1 cellular context compared by ENCODE assay signal in the genomic region with DNA sequence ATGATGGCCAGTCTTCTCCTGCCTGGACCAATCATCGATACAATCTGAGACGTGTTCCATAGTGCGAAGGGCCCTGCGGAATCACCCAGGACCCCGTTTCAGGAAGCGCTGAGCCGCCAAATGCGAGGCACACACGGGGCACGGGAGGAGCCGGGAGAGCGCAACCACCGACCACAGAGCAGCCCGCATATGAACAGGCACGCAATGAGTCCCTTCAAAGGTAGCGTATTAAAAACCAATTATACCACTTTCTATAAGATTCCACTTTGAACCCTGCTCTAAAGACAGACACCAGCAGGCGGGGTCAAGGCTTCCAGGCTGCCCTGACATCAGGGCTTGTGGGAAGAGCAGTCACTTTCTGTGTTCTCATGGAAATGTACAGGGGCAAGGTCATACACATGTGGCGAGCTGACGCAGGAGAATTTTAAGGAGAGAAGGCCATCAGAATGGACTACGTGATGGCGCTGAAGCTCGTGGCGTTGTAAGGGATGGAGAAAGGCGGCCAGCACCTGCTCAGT.
TF ChIP-seq lines count a peak whose summit lies in the region.

No MANE protein-coding gene starts in this region.

TF ChIP-seq in IMR-90, 13 proteins besides CTCF, POLR2A, EP300 and RAD21:
- TF ChIP-seq BHLHE40 (IDR thresholded peaks at IDR 0.05; ENCODE audit: low read depth, low read length) (no peak), MXI1 (IDR thresholded peaks at IDR 0.05; ENCODE audit: borderline replicate concordance, low read depth, low read length) (no peak), CHD1 (IDR thresholded peaks at IDR 0.05; ENCODE audit: low read depth, low read length) (no peak), NFE2L2 (IDR thresholded peaks at IDR 0.05; ENCODE audit: low read depth, low read length) (no peak), CEBPB (IDR thresholded peaks at IDR 0.05; ENCODE audit: low read depth, low read length) (no peak), FOS (IDR thresholded peaks at IDR 0.05; ENCODE audit: low read depth, low read length) (no peak), SMC3 (IDR thresholded peaks at IDR 0.05; ENCODE audit: low read depth, low read length) (no peak), MAFK (IDR thresholded peaks at IDR 0.05; ENCODE audit: low read depth, low read length) (no peak), RCOR1 (IDR thresholded peaks at IDR 0.05; ENCODE audit: insufficient replicate concordance, low read length) (no peak), MAZ (IDR thresholded peaks at IDR 0.05; ENCODE audit: borderline replicate concordance, low read depth, low read length) (no peak), RFX5 (IDR thresholded peaks at IDR 0.05; ENCODE audit: low read depth, low read length) (no peak)
- TF ChIP-seq, protein P1, sequence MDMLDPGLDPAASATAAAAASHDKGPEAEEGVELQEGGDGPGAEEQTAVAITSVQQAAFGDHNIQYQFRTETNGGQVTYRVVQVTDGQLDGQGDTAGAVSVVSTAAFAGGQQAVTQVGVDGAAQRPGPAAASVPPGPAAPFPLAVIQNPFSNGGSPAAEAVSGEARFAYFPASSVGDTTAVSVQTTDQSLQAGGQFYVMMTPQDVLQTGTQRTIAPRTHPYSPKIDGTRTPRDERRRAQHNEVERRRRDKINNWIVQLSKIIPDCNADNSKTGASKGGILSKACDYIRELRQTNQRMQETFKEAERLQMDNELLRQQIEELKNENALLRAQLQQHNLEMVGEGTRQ (IDR thresholded peaks at IDR 0.05; ENCODE audit: low read depth, low read length): no peak
- TF ChIP-seq, protein P2, sequence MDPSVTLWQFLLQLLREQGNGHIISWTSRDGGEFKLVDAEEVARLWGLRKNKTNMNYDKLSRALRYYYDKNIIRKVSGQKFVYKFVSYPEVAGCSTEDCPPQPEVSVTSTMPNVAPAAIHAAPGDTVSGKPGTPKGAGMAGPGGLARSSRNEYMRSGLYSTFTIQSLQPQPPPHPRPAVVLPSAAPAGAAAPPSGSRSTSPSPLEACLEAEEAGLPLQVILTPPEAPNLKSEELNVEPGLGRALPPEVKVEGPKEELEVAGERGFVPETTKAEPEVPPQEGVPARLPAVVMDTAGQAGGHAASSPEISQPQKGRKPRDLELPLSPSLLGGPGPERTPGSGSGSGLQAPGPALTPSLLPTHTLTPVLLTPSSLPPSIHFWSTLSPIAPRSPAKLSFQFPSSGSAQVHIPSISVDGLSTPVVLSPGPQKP (IDR thresholded peaks at IDR 0.05; ENCODE audit: borderline replicate concordance, low read depth, low read length): no peak
